Comparison of ENCODE assay signal across 2 cellular contexts in genomic region chr7:102210787-102211186, GRCh38.
TF ChIP-seq lines count a peak whose summit lies in the region.

No MANE protein-coding gene starts in this region.

TF ChIP-seq in H1, 55 proteins besides CTCF, POLR2A, EP300 and RAD21:
- TF ChIP-seq BCL11A (IDR thresholded peaks at IDR 0.05; ENCODE audit: low read depth in 2 of 2, low read length in 2 of 2) (no peak), FOSL1 (IDR thresholded peaks at IDR 0.05; ENCODE audit: insufficient read depth, low read depth, low read length) (no peak), SP4 (IDR thresholded peaks at IDR 0.05; ENCODE audit: low read length) (no peak), ZNF274 (IDR thresholded peaks at IDR 0.05; ENCODE audit: borderline replicate concordance, extremely low read depth, low read length) (no peak), BACH1 (IDR thresholded peaks at IDR 0.05; ENCODE audit: low read length) (no peak), HDAC2 (IDR thresholded peaks at IDR 0.05; ENCODE audit: borderline replicate concordance in 1 of 2, low read depth in 2 of 2, low read length in 2 of 2) (no peak), JUND (IDR thresholded peaks at IDR 0.05; ENCODE audit: low read length) (no peak), KDM4A (IDR thresholded peaks at IDR 0.05; ENCODE audit: low read depth, low read length, severe bottlenecking) (no peak), CBX5 (IDR thresholded peaks at IDR 0.05; ENCODE audit: low read depth, low read length) (no peak), SP2 (IDR thresholded peaks at IDR 0.05; ENCODE audit: low read length) (no peak), RNF2 (IDR thresholded peaks at IDR 0.05; ENCODE audit: borderline replicate concordance, low read depth, low read length, missing control alignments, poor library complexity, severe bottlenecking) (no peak)

TF ChIP-seq in liver, 16 proteins besides CTCF, POLR2A, EP300 and RAD21:
- TF ChIP-seq HNF4A (conservative IDR thresholded peaks at IDR 0.05): peak; percentile 19 to 50
- no peak for TF ChIP-seq YY1 (IDR thresholded peaks at IDR 0.05)
- no peak for TF ChIP-seq JUND (IDR thresholded peaks at IDR 0.05)
